In genomic region chr17:40818733-40819527, GRCh38 we compare ENCODE assay signal across 8 cellular contexts. TPM values are rescaled to one million over a fixed set of nuclear protein-coding genes. Genes with fewer than 3 reads are reported as not detected.
DNase-seq lines count a peak whose midpoint lies in the region; ATAC-seq and TF ChIP-seq lines count a peak whose summit lies in the region.

No MANE protein-coding gene starts in this region.

- BruUV-seq in A673 (replicated peaks; lab: Mats Ljungman, UMichigan), result TSS peak; percentile 91

- peaks cover 3% of the 10 kb centered on the region for H3K36me3 ChIP-seq in A673 (ENCODE audit: insufficient read depth, low read length, poor library complexity, severe bottlenecking)

- peak overlapping the region; percentile 64 for H3K4me3 ChIP-seq in A673 (ENCODE audit: low read depth, low read length, poor library complexity, severe bottlenecking)

- no peaks in the 10 kb centered on the region for H3K4me1 ChIP-seq in A673 (ENCODE audit: insufficient read depth, low read length, poor library complexity, severe bottlenecking)

- H3K9me3 ChIP-seq in A673 (ENCODE audit: low read depth, low read length, poor library complexity, severe bottlenecking), result no peaks in the 10 kb centered on the region

- TF ChIP-seq CTCF in A673 (conservative IDR thresholded peaks at IDR 0.05; ENCODE audit: low read depth, low read length), result no peak

- intact Hi-C loops in A673 (cut with micrococcal nuclease; ENCODE audit: unreplicated experiment), result no loop called here

- no peaks in the 10 kb centered on the region for H3K27me3 ChIP-seq in A673 (replicated peaks; ENCODE audit: insufficient read depth, low read depth, low read length, poor library complexity)

- ATAC-seq in GM18907 (IDR thresholded peaks at IDR 0.05; ENCODE audit: unreplicated experiment) (peak; percentile 77), HG03159 (IDR thresholded peaks at IDR 0.05; ENCODE audit: unreplicated experiment) (peak; percentile 80)

- CTCF ChIA-PET in A673 (lab: Charles Lee), result interaction anchor here (0.6 to 0.7 kb wide), 2 partner anchors 825 to 852 kb away, joined by 3 to 5 read pairs; no protein-coding TSS in a partner anchor

- POLR2A ChIA-PET in A673 (lab: Charles Lee; ENCODE audit: low non-redundant PET), result interaction anchor here (0.7 kb wide), 1 partner anchor 14 kb away, joined by 3 read pairs; no protein-coding TSS in a partner anchor

- DNase-seq in A673 (ENCODE audit: low spot score) (peak; percentile 80), NCI-H510A (lab: John Stamatoyannopoulos, UW) (peak; percentile 63), left kidney (ENCODE audit: low read depth, low spot score) (peak; percentile 92)
- DNase-seq in activated CD4-positive, alpha-beta T cell treated with anti-CD3 and anti-CD28 coated beads for 4 hours, result peak; percentile 78 to 81
- DNase-seq in stimulated activated CD4-positive, alpha-beta T cell treated with anti-CD3 and anti-CD28 coated beads, Interleukin-1b, Interleukin-23, amount 100 ng/mL, for 48 hours, result peak; percentile 85

- H3K27ac ChIP-seq in A673 (ENCODE audit: low read depth, low read length, poor library complexity, severe bottlenecking) (peak overlapping the region; percentile 87), cingulate gyrus (ENCODE audit: low read depth, low read length) (peak overlapping the region; percentile 88)

RNA-seq across cellular contexts. Expression of gene KRT10, which starts 3.5 kb away (rescaled TPM):
- total RNA-seq in A673 (2021), result 35.0 and 36.2 TPM in 2 replicates

RNA-seq across cellular contexts. Expression of gene KRT28, which starts 19.2 kb away (rescaled TPM):
- not detected in 2 replicates for total RNA-seq in A673 (2021)

RNA-seq across cellular contexts. Expression of gene KRT27, which starts 36.6 kb away (rescaled TPM):
- total RNA-seq in A673 (2021), result not detected in 2 replicates

RNA-seq across cellular contexts. Expression of gene KRT26, which starts 46.9 kb away (rescaled TPM):
- not detected in 2 replicates for total RNA-seq in A673 (2021)

RNA-seq across cellular contexts. Expression of gene KRT12, which starts 48.1 kb away (rescaled TPM):
- total RNA-seq in A673 (2021), result not detected in 2 replicates

Comparison
In these comparisons a context has a peak if more than half of its experiments do, and no peak if none do; other contexts are left out.
1. Peak in every context shown above with its lines: DNase-seq, ATAC-seq, H3K4me3 ChIP-seq and H3K27ac ChIP-seq.